ENCODE assay signal across 1 cellular context in the genomic region with DNA sequence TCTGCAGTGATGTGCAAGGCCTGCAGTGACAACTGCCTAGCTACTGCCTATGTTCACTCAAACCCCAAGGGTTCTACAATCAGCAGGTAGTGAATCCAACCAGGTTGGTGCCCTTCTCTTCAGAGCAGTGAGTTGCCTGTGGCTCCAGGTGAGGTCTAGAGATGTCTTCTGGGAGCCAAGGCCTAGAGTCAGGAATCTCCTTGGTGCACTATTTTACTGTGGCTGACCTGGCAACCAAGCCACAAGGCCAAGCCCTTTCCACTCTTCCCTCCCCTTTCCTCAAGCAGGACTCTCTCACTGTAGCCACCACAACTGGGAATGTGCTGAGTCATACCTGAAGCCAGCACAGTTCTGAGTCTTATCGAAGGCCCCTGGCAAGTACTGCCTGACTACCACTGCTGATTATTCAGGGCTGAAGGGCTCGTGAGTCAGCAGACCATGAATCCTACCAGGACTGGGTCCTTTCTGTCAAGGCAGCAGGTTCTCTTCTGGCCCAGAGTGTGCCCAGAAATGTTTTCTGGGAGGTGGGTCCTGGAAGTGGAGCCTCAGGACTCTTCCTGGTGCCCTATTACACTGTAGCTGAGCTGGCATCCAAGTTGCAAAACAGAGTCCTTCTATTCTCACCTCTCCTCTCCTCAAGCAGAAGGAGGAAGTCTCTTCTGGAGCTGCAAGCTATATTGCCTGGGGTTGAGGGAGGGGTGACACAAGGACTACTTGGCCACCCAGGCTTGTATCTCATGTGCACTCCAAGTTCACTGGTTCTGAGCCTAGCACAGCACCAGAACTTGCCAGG.
TF ChIP-seq lines count a peak whose summit lies in the region.

No MANE protein-coding gene starts in this region.

TF ChIP-seq in K562, 482 proteins besides CTCF, POLR2A, EP300 and RAD21 (continued from another document and continues in another):
- TF ChIP-seq, protein P1, sequence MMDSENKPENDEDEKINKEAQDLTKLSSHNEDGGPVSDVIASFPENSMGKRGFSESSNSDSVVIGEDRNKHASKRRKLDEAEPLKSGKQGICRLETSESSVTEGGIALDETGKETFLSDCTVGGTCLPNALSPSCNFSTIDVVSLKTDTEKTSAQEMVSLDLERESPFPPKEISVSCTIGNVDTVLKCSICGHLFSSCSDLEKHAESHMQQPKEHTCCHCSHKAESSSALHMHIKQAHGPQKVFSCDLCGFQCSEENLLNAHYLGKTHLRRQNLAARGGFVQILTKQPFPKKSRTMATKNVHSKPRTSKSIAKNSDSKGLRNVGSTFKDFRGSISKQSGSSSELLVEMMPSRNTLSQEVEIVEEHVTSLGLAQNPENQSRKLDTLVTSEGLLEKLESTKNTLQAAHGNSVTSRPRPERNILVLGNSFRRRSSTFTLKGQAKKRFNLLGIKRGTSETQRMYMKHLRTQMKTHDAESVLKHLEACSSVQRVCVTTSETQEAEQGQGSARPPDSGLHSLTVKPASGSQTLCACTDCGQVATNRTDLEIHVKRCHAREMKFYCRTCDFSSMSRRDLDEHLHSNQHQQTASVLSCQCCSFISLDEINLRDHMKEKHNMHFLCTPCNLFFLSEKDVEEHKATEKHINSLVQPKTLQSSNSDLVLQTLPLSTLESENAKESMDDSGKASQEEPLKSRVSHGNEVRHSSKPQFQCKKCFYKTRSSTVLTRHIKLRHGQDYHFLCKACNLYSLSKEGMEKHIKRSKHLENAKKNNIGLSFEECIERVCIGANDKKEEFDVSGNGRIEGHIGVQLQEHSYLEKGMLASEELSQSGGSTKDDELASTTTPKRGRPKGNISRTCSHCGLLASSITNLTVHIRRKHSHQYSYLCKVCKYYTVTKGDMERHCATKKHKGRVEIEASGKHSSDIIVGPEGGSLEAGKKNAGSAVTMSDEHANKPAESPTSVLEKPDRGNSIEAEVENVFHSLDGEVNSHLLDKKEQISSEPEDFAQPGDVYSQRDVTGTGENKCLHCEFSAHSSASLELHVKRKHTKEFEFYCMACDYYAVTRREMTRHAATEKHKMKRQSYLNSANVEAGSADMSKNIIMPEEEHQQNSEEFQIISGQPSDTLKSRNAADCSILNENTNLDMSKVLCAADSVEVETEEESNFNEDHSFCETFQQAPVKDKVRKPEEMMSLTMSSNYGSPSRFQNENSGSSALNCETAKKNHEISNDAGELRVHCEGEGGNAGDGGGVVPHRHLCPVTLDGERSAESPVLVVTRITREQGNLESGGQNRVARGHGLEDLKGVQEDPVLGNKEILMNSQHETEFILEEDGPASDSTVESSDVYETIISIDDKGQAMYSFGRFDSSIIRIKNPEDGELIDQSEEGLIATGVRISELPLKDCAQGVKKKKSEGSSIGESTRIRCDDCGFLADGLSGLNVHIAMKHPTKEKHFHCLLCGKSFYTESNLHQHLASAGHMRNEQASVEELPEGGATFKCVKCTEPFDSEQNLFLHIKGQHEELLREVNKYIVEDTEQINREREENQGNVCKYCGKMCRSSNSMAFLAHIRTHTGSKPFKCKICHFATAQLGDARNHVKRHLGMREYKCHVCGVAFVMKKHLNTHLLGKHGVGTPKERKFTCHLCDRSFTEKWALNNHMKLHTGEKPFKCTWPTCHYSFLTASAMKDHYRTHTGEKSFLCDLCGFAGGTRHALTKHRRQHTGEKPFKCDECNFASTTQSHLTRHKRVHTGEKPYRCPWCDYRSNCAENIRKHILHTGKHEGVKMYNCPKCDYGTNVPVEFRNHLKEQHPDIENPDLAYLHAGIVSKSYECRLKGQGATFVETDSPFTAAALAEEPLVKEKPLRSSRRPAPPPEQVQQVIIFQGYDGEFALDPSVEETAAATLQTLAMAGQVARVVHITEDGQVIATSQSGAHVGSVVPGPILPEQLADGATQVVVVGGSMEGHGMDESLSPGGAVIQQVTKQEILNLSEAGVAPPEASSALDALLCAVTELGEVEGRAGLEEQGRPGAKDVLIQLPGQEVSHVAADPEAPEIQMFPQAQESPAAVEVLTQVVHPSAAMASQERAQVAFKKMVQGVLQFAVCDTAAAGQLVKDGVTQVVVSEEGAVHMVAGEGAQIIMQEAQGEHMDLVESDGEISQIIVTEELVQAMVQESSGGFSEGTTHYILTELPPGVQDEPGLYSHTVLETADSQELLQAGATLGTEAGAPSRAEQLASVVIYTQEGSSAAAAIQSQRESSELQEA (IDR thresholded peaks at IDR 0.05; ENCODE audit: low read depth): no peak
- no peak for TF ChIP-seq HSF4 (CRISPR knock-in tag; IDR thresholded peaks at IDR 0.05; ENCODE audit: borderline replicate concordance)
- no peak for TF ChIP-seq NCOA4 (IDR thresholded peaks at IDR 0.05; ENCODE audit: partially characterized antibody)
- TF ChIP-seq MAZ (CRISPR knock-in tag; conservative IDR thresholded peaks at IDR 0.05 in 1 of 2, IDR thresholded peaks at IDR 0.05 in 1 of 2): peak; percentile 31 to 67; a peak in 2 of 4 replicates
- TF ChIP-seq SAP30 (IDR thresholded peaks at IDR 0.05; ENCODE audit: borderline replicate concordance, insufficient read depth, low read depth, low read length, poor library complexity, severe bottlenecking): no peak
- no peak for TF ChIP-seq SIRT6 (IDR thresholded peaks at IDR 0.05; ENCODE audit: low read depth, low read length)
- TF ChIP-seq, protein P2, sequence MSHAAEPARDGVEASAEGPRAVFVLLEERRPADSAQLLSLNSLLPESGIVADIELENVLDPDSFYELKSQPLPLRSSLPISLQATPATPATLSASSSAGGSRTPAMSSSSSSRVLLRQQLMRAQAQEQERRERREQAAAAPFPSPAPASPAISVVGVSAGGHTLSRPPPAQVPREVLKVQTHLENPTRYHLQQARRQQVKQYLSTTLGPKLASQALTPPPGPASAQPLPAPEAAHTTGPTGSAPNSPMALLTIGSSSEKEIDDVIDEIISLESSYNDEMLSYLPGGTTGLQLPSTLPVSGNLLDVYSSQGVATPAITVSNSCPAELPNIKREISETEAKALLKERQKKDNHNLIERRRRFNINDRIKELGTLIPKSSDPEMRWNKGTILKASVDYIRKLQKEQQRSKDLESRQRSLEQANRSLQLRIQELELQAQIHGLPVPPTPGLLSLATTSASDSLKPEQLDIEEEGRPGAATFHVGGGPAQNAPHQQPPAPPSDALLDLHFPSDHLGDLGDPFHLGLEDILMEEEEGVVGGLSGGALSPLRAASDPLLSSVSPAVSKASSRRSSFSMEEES (CRISPR knock-in tag; IDR thresholded peaks at IDR 0.05): no peak
- TF ChIP-seq ZNF354B (CRISPR knock-in tag; IDR thresholded peaks at IDR 0.05): no peak
- TF ChIP-seq ZNF589 (CRISPR knock-in tag; IDR thresholded peaks at IDR 0.05; ENCODE audit: low read depth): peak; percentile 43; the same call in 1 of the 2 replicates
- no peak for TF ChIP-seq GABPA (tag; conservative IDR thresholded peaks at IDR 0.05; ENCODE audit: low read depth)
- TF ChIP-seq, protein P3, sequence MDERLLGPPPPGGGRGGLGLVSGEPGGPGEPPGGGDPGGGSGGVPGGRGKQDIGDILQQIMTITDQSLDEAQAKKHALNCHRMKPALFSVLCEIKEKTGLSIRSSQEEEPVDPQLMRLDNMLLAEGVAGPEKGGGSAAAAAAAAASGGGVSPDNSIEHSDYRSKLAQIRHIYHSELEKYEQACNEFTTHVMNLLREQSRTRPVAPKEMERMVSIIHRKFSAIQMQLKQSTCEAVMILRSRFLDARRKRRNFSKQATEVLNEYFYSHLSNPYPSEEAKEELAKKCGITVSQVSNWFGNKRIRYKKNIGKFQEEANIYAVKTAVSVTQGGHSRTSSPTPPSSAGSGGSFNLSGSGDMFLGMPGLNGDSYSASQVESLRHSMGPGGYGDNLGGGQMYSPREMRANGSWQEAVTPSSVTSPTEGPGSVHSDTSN (CRISPR knock-in tag; IDR thresholded peaks at IDR 0.05; ENCODE audit: low read depth): no peak
- TF ChIP-seq, protein P3 (tag; conservative IDR thresholded peaks at IDR 0.05; ENCODE audit: low read depth): peak; percentile 49
- TF ChIP-seq, protein P4, sequence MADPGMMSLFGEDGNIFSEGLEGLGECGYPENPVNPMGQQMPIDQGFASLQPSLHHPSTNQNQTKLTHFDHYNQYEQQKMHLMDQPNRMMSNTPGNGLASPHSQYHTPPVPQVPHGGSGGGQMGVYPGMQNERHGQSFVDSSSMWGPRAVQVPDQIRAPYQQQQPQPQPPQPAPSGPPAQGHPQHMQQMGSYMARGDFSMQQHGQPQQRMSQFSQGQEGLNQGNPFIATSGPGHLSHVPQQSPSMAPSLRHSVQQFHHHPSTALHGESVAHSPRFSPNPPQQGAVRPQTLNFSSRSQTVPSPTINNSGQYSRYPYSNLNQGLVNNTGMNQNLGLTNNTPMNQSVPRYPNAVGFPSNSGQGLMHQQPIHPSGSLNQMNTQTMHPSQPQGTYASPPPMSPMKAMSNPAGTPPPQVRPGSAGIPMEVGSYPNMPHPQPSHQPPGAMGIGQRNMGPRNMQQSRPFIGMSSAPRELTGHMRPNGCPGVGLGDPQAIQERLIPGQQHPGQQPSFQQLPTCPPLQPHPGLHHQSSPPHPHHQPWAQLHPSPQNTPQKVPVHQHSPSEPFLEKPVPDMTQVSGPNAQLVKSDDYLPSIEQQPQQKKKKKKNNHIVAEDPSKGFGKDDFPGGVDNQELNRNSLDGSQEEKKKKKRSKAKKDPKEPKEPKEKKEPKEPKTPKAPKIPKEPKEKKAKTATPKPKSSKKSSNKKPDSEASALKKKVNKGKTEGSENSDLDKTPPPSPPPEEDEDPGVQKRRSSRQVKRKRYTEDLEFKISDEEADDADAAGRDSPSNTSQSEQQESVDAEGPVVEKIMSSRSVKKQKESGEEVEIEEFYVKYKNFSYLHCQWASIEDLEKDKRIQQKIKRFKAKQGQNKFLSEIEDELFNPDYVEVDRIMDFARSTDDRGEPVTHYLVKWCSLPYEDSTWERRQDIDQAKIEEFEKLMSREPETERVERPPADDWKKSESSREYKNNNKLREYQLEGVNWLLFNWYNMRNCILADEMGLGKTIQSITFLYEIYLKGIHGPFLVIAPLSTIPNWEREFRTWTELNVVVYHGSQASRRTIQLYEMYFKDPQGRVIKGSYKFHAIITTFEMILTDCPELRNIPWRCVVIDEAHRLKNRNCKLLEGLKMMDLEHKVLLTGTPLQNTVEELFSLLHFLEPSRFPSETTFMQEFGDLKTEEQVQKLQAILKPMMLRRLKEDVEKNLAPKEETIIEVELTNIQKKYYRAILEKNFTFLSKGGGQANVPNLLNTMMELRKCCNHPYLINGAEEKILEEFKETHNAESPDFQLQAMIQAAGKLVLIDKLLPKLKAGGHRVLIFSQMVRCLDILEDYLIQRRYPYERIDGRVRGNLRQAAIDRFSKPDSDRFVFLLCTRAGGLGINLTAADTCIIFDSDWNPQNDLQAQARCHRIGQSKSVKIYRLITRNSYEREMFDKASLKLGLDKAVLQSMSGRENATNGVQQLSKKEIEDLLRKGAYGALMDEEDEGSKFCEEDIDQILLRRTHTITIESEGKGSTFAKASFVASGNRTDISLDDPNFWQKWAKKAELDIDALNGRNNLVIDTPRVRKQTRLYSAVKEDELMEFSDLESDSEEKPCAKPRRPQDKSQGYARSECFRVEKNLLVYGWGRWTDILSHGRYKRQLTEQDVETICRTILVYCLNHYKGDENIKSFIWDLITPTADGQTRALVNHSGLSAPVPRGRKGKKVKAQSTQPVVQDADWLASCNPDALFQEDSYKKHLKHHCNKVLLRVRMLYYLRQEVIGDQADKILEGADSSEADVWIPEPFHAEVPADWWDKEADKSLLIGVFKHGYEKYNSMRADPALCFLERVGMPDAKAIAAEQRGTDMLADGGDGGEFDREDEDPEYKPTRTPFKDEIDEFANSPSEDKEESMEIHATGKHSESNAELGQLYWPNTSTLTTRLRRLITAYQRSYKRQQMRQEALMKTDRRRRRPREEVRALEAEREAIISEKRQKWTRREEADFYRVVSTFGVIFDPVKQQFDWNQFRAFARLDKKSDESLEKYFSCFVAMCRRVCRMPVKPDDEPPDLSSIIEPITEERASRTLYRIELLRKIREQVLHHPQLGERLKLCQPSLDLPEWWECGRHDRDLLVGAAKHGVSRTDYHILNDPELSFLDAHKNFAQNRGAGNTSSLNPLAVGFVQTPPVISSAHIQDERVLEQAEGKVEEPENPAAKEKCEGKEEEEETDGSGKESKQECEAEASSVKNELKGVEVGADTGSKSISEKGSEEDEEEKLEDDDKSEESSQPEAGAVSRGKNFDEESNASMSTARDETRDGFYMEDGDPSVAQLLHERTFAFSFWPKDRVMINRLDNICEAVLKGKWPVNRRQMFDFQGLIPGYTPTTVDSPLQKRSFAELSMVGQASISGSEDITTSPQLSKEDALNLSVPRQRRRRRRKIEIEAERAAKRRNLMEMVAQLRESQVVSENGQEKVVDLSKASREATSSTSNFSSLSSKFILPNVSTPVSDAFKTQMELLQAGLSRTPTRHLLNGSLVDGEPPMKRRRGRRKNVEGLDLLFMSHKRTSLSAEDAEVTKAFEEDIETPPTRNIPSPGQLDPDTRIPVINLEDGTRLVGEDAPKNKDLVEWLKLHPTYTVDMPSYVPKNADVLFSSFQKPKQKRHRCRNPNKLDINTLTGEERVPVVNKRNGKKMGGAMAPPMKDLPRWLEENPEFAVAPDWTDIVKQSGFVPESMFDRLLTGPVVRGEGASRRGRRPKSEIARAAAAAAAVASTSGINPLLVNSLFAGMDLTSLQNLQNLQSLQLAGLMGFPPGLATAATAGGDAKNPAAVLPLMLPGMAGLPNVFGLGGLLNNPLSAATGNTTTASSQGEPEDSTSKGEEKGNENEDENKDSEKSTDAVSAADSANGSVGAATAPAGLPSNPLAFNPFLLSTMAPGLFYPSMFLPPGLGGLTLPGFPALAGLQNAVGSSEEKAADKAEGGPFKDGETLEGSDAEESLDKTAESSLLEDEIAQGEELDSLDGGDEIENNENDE (IDR thresholded peaks at IDR 0.05; ENCODE audit: low read depth, low read length): no peak
- TF ChIP-seq LARP7 (IDR thresholded peaks at IDR 0.05): no peak
- peak; percentile 55 to 60; a peak in 3 of 4 replicates for TF ChIP-seq FOXK2 (conservative IDR thresholded peaks at IDR 0.05 in 1 of 2, IDR thresholded peaks at IDR 0.05 in 1 of 2; ENCODE audit: low read depth in 2 of 2)
- TF ChIP-seq SAFB2 (IDR thresholded peaks at IDR 0.05; ENCODE audit: borderline replicate concordance, low read depth, low read length, severe bottlenecking): no peak
- no peak for TF ChIP-seq ZNF384 (IDR thresholded peaks at IDR 0.05; ENCODE audit: low read depth, low read length)
- no peak for TF ChIP-seq RFX7 (CRISPR knock-in tag; IDR thresholded peaks at IDR 0.05)
- no peak for TF ChIP-seq PHF20 (IDR thresholded peaks at IDR 0.05; ENCODE audit: partially characterized antibody)
- peak; percentile 60; the same call in 1 of the 2 replicates for TF ChIP-seq ESRRA (IDR thresholded peaks at IDR 0.05; ENCODE audit: borderline replicate concordance, low read depth)
- no peak for TF ChIP-seq IRF2 (CRISPR knock-in tag; IDR thresholded peaks at IDR 0.05)
- TF ChIP-seq ZNF121 (CRISPR knock-in tag; conservative IDR thresholded peaks at IDR 0.05): no peak
- TF ChIP-seq NR2C2 (CRISPR knock-in tag; IDR thresholded peaks at IDR 0.05): no peak
- peak; percentile 47 for TF ChIP-seq NR2C2 (tag; IDR thresholded peaks at IDR 0.05)
- TF ChIP-seq KLF16 (IDR thresholded peaks at IDR 0.05): peak; percentile 52
- TF ChIP-seq TRIM24 (IDR thresholded peaks at IDR 0.05): peak; percentile 80 to 86; a peak in 3 of 4 replicates
- TF ChIP-seq, protein P5, sequence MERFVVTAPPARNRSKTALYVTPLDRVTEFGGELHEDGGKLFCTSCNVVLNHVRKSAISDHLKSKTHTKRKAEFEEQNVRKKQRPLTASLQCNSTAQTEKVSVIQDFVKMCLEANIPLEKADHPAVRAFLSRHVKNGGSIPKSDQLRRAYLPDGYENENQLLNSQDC (CRISPR knock-in tag; IDR thresholded peaks at IDR 0.05): no peak
- TF ChIP-seq KAT7 (CRISPR knock-in tag; IDR thresholded peaks at IDR 0.05; ENCODE audit: borderline replicate concordance): no peak
- no peak for TF ChIP-seq COPS2 (conservative IDR thresholded peaks at IDR 0.05)
- no peak for TF ChIP-seq HDAC8 (tag; IDR thresholded peaks at IDR 0.05)
